In the genomic region with DNA sequence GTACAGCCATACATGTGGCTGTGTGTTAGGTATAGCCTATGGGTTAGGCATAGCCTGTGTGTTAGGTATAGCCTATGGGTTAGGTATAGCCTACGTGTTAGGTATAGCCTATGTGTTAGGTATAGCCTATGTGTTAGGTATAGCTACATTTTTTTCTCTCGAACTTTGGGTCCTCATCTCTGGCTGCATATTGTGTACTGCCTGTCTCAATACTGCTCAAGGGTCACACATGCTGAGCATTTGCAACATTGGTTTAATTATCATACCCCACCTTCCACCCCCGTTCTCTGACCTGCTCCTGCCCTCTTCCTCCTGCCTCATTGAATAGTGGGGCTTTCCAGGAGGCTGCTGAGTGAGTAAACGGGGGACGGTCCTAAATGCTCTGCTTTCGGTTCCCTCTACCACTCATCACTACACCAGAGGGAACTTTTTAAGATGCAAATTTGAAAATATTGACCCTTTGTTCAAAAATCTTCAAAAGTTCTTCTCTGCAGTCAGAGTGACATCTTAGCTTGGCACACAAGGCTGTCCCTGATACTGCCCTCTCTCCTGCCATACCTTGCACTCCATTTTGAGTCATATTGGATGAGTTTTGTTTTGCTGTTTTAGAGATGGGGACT, we compare ENCODE assay signal across 15 cellular contexts. TPM values are rescaled to one million over a fixed set of nuclear protein-coding genes. Genes with fewer than 3 reads are reported as not detected.
DNase-seq lines count a peak whose midpoint lies in the region; ATAC-seq and TF ChIP-seq lines count a peak whose summit lies in the region.
"Had no signal": no experiment of that assay in that cellular context is flagged by ENCODE, and none has a peak within 500 bp of the region (broad histone marks: within the 10 kb centered on the region; RNA-seq: fewer than 3 reads in every experiment).

No MANE protein-coding gene starts in this region.

- ATAC-seq in GM21786 (IDR thresholded peaks at IDR 0.05; ENCODE audit: unreplicated experiment) (peak; percentile 96), HG03439 (IDR thresholded peaks at IDR 0.05; ENCODE audit: unreplicated experiment) (peak; percentile 99)
- ATAC-seq: A549 had no signal

- H3K9ac ChIP-seq in endodermal cell (ENCODE audit: extremely low read depth, low read length, poor library complexity, severe bottlenecking): no peak overlapping the region

- no peaks in the 10 kb centered on the region for H3K36me3 Mint-ChIP-seq in endodermal cell (ENCODE audit: low read depth)

- H3K4me1 Mint-ChIP-seq in endodermal cell: peaks cover 17% of the 10 kb centered on the region

- WGBS in endodermal cell (ENCODE audit: insufficient coverage in 1 of 2, insufficient read length in 1 of 2), 2 experiments: 67% methylated on average over 6 of the region's 6 CpGs; no CpG with 5 or more reads in 1 of the 2 experiments

- DNase-seq in SIG-M5 treated with dmso at 0.1 percent for 504 hours (lab: John Stamatoyannopoulos, UW; ENCODE audit: unreplicated experiment) (peak; percentile 19), SIG-M5 (lab: John Stamatoyannopoulos, UW) (no peak), G401 (ENCODE audit: low spot score) (no peak), H7 (no peak), endodermal cell (no peak)
- DNase-seq: activated naive CD8-positive, alpha-beta T cell treated with anti-CD3 and anti-CD28 coated beads, Interleukin-2, amount 10 ng/mL, durations not matched to agents 7 days and 5 days; left ventricle myocardium inferior; NCI-H146; retina had no signal

- no peak overlapping the region for H3K27ac Mint-ChIP-seq in endodermal cell
- H3K27ac Mint-ChIP-seq: activated naive CD8-positive, alpha-beta T cell treated with anti-CD3 and anti-CD28 coated beads, Interleukin-2, amount 10 ng/mL, durations not matched to agents 7 days and 5 days had no signal

- H3K4me3 Mint-ChIP-seq in endodermal cell: no peak overlapping the region
- H3K4me3 Mint-ChIP-seq: activated naive CD8-positive, alpha-beta T cell treated with anti-CD3 and anti-CD28 coated beads, Interleukin-2, amount 10 ng/mL, durations not matched to agents 7 days and 5 days had no signal

- peaks cover 8% of the 10 kb centered on the region for H3K27me3 Mint-ChIP-seq in endodermal cell (ENCODE audit: insufficient read depth)
- H3K27me3 Mint-ChIP-seq: activated naive CD8-positive, alpha-beta T cell treated with anti-CD3 and anti-CD28 coated beads, Interleukin-2, amount 10 ng/mL, durations not matched to agents 7 days and 5 days had no signal

- H3K4me3 ChIP-seq in neutrophil (ENCODE audit: low read depth in 1 of 2, low read length in 1 of 2) (no peak overlapping the region), H7 (ENCODE audit: insufficient read depth, low read depth, low read length) (no peak overlapping the region), endodermal cell (ENCODE audit: low read length) (no peak overlapping the region)
- H3K4me3 ChIP-seq: A549, esophagus muscularis mucosa, left ventricle myocardium inferior had no signal

- H3K27me3 ChIP-seq in neutrophil (no peaks in the 10 kb centered on the region), H7 (ENCODE audit: control insufficient read depth, insufficient read depth, low read length) (no peaks in the 10 kb centered on the region), endodermal cell (ENCODE audit: control insufficient read depth, insufficient read depth, low read length, poor library complexity, severe bottlenecking) (no peaks in the 10 kb centered on the region)

- H3K4me1 ChIP-seq in neutrophil (ENCODE audit: control insufficient read depth in 1 of 2, insufficient read depth in 1 of 2, low read depth in 1 of 2, low read length in 1 of 2): peaks cover 46 to 50% of the 10 kb centered on the region in 2 experiments
- no peaks in the 10 kb centered on the region for H3K4me1 ChIP-seq in endodermal cell (ENCODE audit: control insufficient read depth, insufficient read depth, low read length)
- H3K4me1 ChIP-seq: A549, esophagus muscularis mucosa, left ventricle myocardium inferior had no signal

- peak overlapping the region; percentile 82 for H3K27ac ChIP-seq in neutrophil
- H3K27ac ChIP-seq in endodermal cell (ENCODE audit: low read depth, low read length): no peak overlapping the region
- H3K27ac ChIP-seq: A549, esophagus muscularis mucosa, left ventricle myocardium inferior had no signal

- H3K9me3 Mint-ChIP-seq in endodermal cell: no peaks in the 10 kb centered on the region
- H3K9me3 Mint-ChIP-seq: activated naive CD8-positive, alpha-beta T cell treated with anti-CD3 and anti-CD28 coated beads, Interleukin-2, amount 10 ng/mL, durations not matched to agents 7 days and 5 days had no signal

- no peaks in the 10 kb centered on the region for H3K9me3 ChIP-seq in neutrophil
- H3K9me3 ChIP-seq in endodermal cell (ENCODE audit: control insufficient read depth, low read length): no peaks in the 10 kb centered on the region
- H3K9me3 ChIP-seq: A549, esophagus muscularis mucosa, left ventricle myocardium inferior had no signal

- in situ Hi-C loops in G401 (cut with HindIII; ENCODE audit: low sequenced_read_pairs): no loop called here

- TF ChIP-seq CTCF in neutrophil (IDR thresholded peaks at IDR 0.05) (no peak), endodermal cell (conservative IDR thresholded peaks at IDR 0.05) (no peak)

- peaks cover 12% of the 10 kb centered on the region for H3K36me3 ChIP-seq in neutrophil
- H3K36me3 ChIP-seq in H7 (replicated peaks; ENCODE audit: control insufficient read depth, insufficient read depth, low read length): no peaks in the 10 kb centered on the region
- H3K36me3 ChIP-seq in endodermal cell (ENCODE audit: control insufficient read depth, insufficient read depth, low read length): no peaks in the 10 kb centered on the region
- H3K36me3 ChIP-seq: esophagus muscularis mucosa, left ventricle myocardium inferior had no signal

RNA-seq across cellular contexts. Expression of gene OR2B11, which starts 17.8 kb away (rescaled TPM):
- total RNA-seq in G401 (2014; rRNA removed; shearing (Covaris generic)): not detected in 2 replicates
- total RNA-seq in H7 (2014; rRNA removed; shearing (Covaris generic)): not detected in 2 replicates
- not detected for total RNA-seq in endodermal cell
- not detected for polyA plus RNA-seq in endodermal cell (2013, experiment 1 of 2)
- not detected for polyA plus RNA-seq in endodermal cell (2013, experiment 2 of 2)
- total RNA-seq: activated naive CD8-positive, alpha-beta T cell treated with anti-CD3 and anti-CD28 coated beads, Interleukin-2, amount 10 ng/mL, durations not matched to agents 7 days and 5 days; esophagus muscularis mucosa; left ventricle myocardium inferior; T-helper 2 cell treated with Interferon-gamma antibody and Interleukin-4, amounts not matched to agents 100 ng/mL and 5 ng/mL, for 36 hours had no signal
- polyA plus RNA-seq: A549 had no signal

RNA-seq across cellular contexts. Expression of gene NLRP3, which starts 24.1 kb away (rescaled TPM):
- total RNA-seq in G401 (2014; rRNA removed; shearing (Covaris generic)): not detected in 2 replicates
- 0.55 and 1.4 TPM in 2 replicates for total RNA-seq in H7 (2014; rRNA removed; shearing (Covaris generic))
- under 1 TPM in 1 of 2 donors, not detected in 1; 0.09 TPM for total RNA-seq in endodermal cell
- polyA plus RNA-seq in endodermal cell (2013, experiment 1 of 2): 0.14 TPM
- polyA plus RNA-seq in endodermal cell (2013, experiment 2 of 2): 0.21 TPM
- polyA plus RNA-seq: A549 had no signal
